ENCODE assay signal across 19 cellular contexts in genomic region chr1:34831721-34832246, GRCh38. TPM values are rescaled to one million over a fixed set of nuclear protein-coding genes. Genes with fewer than 3 reads are reported as not detected.
"Had no signal": no experiment of that assay in that cellular context is flagged by ENCODE, and none has a peak within 500 bp of the region (broad histone marks: within the 10 kb centered on the region; RNA-seq: fewer than 3 reads in every experiment).

No MANE protein-coding gene starts in this region.

- H3K9me3 ChIP-seq: colonic mucosa, tibial nerve had no signal

- H3K36me3 ChIP-seq: colonic mucosa had no signal

- ATAC-seq: activated T-helper 17 cell treated with anti-CD3 and anti-CD28 coated beads, Interleukin-2, amount 50 U/mL, for 72 hours; effector memory CD8-positive, alpha-beta T cell; left cardiac atrium; naive thymus-derived CD4-positive, alpha-beta T cell; right cardiac atrium had no signal

- DNase-seq: activated CD4-positive, alpha-beta memory T cell treated with anti-CD3 and anti-CD28 coated beads for 36 hours; activated CD4-positive, alpha-beta T cell treated with anti-CD3 and anti-CD28 coated beads for 1 hour; activated CD8-positive, alpha-beta memory T cell treated with anti-CD3 and anti-CD28 coated beads, Interleukin-2, amount 50 U/mL, for 48 hours; activated naive CD4-positive, alpha-beta T cell treated with anti-CD3 and anti-CD28 coated beads for 36 hours; caudate nucleus; colonic mucosa; effector memory CD8-positive, alpha-beta T cell; glutamatergic neuron; immature natural killer cell; left cardiac atrium; mammary epithelial cell; naive thymus-derived CD4-positive, alpha-beta T cell; right cardiac atrium had no signal

- H3K27me3 ChIP-seq: colonic mucosa, tibial nerve had no signal

- H3K4me1 ChIP-seq: colonic mucosa had no signal

- H3K4me3 ChIP-seq: colonic mucosa, smooth muscle cell, tibial nerve had no signal

RNA-seq across cellular contexts. Expression of gene GJA4, which starts 39.0 kb away (rescaled TPM):
- total RNA-seq: activated CD4-positive, alpha-beta memory T cell treated with anti-CD3 and anti-CD28 coated beads for 36 hours; activated T-helper 17 cell treated with anti-CD3 and anti-CD28 coated beads, Interleukin-2, amount 50 U/mL, for 72 hours; fibroblast of villous mesenchyme; mammary epithelial cell; naive thymus-derived CD4-positive, alpha-beta T cell; smooth muscle cell; T-helper 2 cell treated with Interferon-gamma antibody and Interleukin-4, amounts not matched to agents 100 ng/mL and 5 ng/mL, for 36 hours had no signal
- polyA plus RNA-seq: immature natural killer cell; naive thymus-derived CD4-positive, alpha-beta T cell; smooth muscle cell had no signal

RNA-seq across cellular contexts. Expression of gene GJB3, which starts 50.8 kb away (rescaled TPM):
- total RNA-seq: activated CD4-positive, alpha-beta memory T cell treated with anti-CD3 and anti-CD28 coated beads for 36 hours; activated naive CD4-positive, alpha-beta T cell treated with anti-CD3 and anti-CD28 coated beads for 36 hours; activated T-helper 17 cell treated with anti-CD3 and anti-CD28 coated beads, Interleukin-2, amount 50 U/mL, for 72 hours; fibroblast of villous mesenchyme; left cardiac atrium; mononuclear cell; naive thymus-derived CD4-positive, alpha-beta T cell; right cardiac atrium; T-helper 2 cell treated with Interferon-gamma antibody and Interleukin-4, amounts not matched to agents 100 ng/mL and 5 ng/mL, for 36 hours had no signal
- polyA plus RNA-seq: immature natural killer cell; naive thymus-derived CD4-positive, alpha-beta T cell; right cardiac atrium had no signal
